1 cellular context compared by ENCODE assay signal in genomic region chr17:70168979-70169706, GRCh38.
TF ChIP-seq lines count a peak whose summit lies in the region.

Gene KCNJ2, plus strand, starts transcription at chr17:70169532. Its CDS starts 5,508 bp downstream, at chr17:70175040.

TF ChIP-seq in SK-N-SH, 30 proteins besides CTCF, POLR2A, EP300 and RAD21 (continued from another document):
- TF ChIP-seq USF1 (IDR thresholded peaks at IDR 0.05; ENCODE audit: borderline replicate concordance, low read depth) (no peak), NRF1 (IDR thresholded peaks at IDR 0.05; ENCODE audit: low read depth, low read length) (peak; percentile 62), CHD2 (IDR thresholded peaks at IDR 0.05; ENCODE audit: low read length, partially characterized antibody) (peak; percentile 16), IRF3 (IDR thresholded peaks at IDR 0.05; ENCODE audit: low read depth, low read length) (no peak), POLR2AphosphoS5 (IDR thresholded peaks at IDR 0.05; ENCODE audit: low read depth, low read length) (peak; percentile 78), GABPA (IDR thresholded peaks at IDR 0.05; ENCODE audit: low read depth) (no peak), YY1 (IDR thresholded peaks at IDR 0.05; ENCODE audit: low read depth) (no peak; the same call in 1 of the 2 replicates), PBX3 (IDR thresholded peaks at IDR 0.05) (0 out of 2 replicates have a peak, but pooled peaks have one; percentile 16), FOXJ3 (CRISPR knock-in tag; IDR thresholded peaks at IDR 0.05) (no peak), RFX5 (IDR thresholded peaks at IDR 0.05; ENCODE audit: low read length) (peak; percentile 73), GATA2 (CRISPR knock-in tag; IDR thresholded peaks at IDR 0.05) (no peak; the same call in 1 of the 2 replicates), RCOR1 (IDR thresholded peaks at IDR 0.05; ENCODE audit: low read length) (no peak; the same call in 1 of the 2 replicates), NFIC (IDR thresholded peaks at IDR 0.05; ENCODE audit: borderline replicate concordance) (peak; percentile 48), SMC3 (IDR thresholded peaks at IDR 0.05; ENCODE audit: low read depth, low read length) (0 out of 2 replicates have a peak, but pooled peaks have one; percentile 20), MEF2A (IDR thresholded peaks at IDR 0.05; ENCODE audit: borderline replicate concordance, low read depth) (no peak), MXI1 (IDR thresholded peaks at IDR 0.05; ENCODE audit: low read depth, low read length) (peak; percentile 82; the same call in 1 of the 2 replicates)
